Comparison of ENCODE assay signal across 11 cellular contexts in genomic region chr19:23855676-23856075, GRCh38. TPM values are rescaled to one million over a fixed set of nuclear protein-coding genes. Genes with fewer than 3 reads are reported as not detected.
"Had no signal": no experiment of that assay in that cellular context is flagged by ENCODE, and none has a peak within 500 bp of the region (broad histone marks: within the 10 kb centered on the region; RNA-seq: fewer than 3 reads in every experiment).

No MANE protein-coding gene starts in this region.

- ATAC-seq: activated naive CD4-positive, alpha-beta T cell treated with anti-CD3 and anti-CD28 coated beads, Interleukin-2, amount 50 U/mL, for 72 hours; effector memory CD8-positive, alpha-beta T cell; naive thymus-derived CD8-positive, alpha-beta T cell had no signal

- H3K4me2 ChIP-seq: hepatocyte had no signal

- H3K4me1 Mint-ChIP-seq: brain; central memory CD8-positive, alpha-beta T cell had no signal

- H3K27me3 Mint-ChIP-seq: brain; effector memory CD8-positive, alpha-beta T cell had no signal

- H3K27ac Mint-ChIP-seq: activated naive CD4-positive, alpha-beta T cell treated with anti-CD3 and anti-CD28 coated beads, Interleukin-2, amount 50 U/mL, for 72 hours; brain; effector memory CD8-positive, alpha-beta T cell; naive thymus-derived CD8-positive, alpha-beta T cell had no signal

- H3K27me3 ChIP-seq: hepatocyte, right atrium auricular region, tibial nerve, vagina had no signal

- H3K79me2 ChIP-seq: hepatocyte had no signal

- H2AFZ ChIP-seq: hepatocyte had no signal

- H3K36me3 Mint-ChIP-seq: brain had no signal

- H3K27ac ChIP-seq: hepatocyte, right atrium auricular region, tibial nerve, vagina had no signal

- H3K9me3 ChIP-seq: vagina had no signal

- H3K4me3 Mint-ChIP-seq: brain; central memory CD8-positive, alpha-beta T cell; effector memory CD8-positive, alpha-beta T cell; naive thymus-derived CD8-positive, alpha-beta T cell had no signal

- H3K4me1 ChIP-seq: right atrium auricular region, tibial nerve, vagina had no signal

- DNase-seq: amygdala; effector memory CD8-positive, alpha-beta T cell; naive thymus-derived CD8-positive, alpha-beta T cell; small intestine had no signal

RNA-seq across cellular contexts. Expression of gene ZNF726, which starts 59.0 kb away (rescaled TPM):
- total RNA-seq: hepatocyte, right atrium auricular region had no signal
